Comparison of ENCODE assay signal across 8 cellular contexts in the genomic region with DNA sequence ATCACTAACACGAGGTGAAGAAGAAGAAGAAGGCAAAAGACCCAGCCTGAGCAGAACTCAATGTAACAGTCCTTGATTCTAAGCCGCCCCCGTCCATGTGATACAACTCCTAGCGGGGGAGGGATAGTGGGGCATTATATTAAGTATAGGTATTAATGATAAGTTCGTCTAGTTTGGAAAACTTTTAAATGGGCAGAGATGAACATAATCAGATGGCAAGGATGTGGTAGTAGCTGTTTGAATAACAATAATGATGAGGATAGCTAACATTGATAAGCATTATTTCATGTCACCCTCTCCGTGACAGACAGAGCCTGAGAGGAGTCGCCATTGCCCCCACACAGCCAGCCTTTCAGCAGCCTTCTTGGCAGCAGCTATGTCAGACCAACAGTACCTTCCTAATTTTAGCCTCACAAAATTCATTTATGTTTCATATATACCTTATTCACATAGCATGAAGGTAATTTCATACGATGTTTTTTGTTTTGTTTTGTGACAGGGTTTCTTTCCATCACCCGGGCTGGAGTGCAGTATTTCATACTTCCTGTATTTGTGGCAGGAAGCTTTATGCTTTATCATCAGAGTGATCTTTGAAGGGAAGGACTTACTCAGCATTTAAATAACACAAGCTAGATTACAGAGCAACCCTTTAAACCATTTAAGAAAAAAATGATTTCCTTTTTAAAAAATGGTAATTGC.
DNase-seq lines count a peak whose midpoint lies in the region; ATAC-seq, FAIRE-seq and TF ChIP-seq lines count a peak whose summit lies in the region.

No MANE protein-coding gene starts in this region.

- peak overlapping the region; percentile 94 for H3K27ac Mint-ChIP-seq in activated CD4-positive, alpha-beta T cell treated with anti-CD3 and anti-CD28 coated beads, Interleukin-2, amount 10 ng/mL, durations not matched to agents 24 days and 14 days
- peak overlapping the region; percentile 71 for H3K27ac Mint-ChIP-seq in stimulated activated memory B cell treated with anti-CD40 and anti-IgM and Interleukin-4, amounts not matched to agents 10 μg/mL and 1 μg/mL and 100 μg/mL, for 72 hours

- no peak for TF ChIP-seq POLR2A in A549 (IDR thresholded peaks at IDR 0.05; ENCODE audit: low read length)

- no peak for FAIRE-seq in A549 (lab: Jason Lieb, UNC)

- H3K4me3 Mint-ChIP-seq in activated CD4-positive, alpha-beta T cell treated with anti-CD3 and anti-CD28 coated beads, Interleukin-2, amount 10 ng/mL, durations not matched to agents 24 days and 14 days, result peak overlapping the region; percentile 81
- H3K4me3 Mint-ChIP-seq in stimulated activated memory B cell treated with anti-CD40 and anti-IgM and Interleukin-4, amounts not matched to agents 10 μg/mL and 1 μg/mL and 100 μg/mL, for 72 hours, result peak overlapping the region; percentile 43

- H3K4me1 Mint-ChIP-seq in activated CD4-positive, alpha-beta T cell treated with anti-CD3 and anti-CD28 coated beads, Interleukin-2, amount 10 ng/mL, durations not matched to agents 24 days and 14 days, result peaks cover 67% of the 10 kb centered on the region
- peaks cover 51% of the 10 kb centered on the region for H3K4me1 Mint-ChIP-seq in stimulated activated memory B cell treated with anti-CD40 and anti-IgM and Interleukin-4, amounts not matched to agents 10 μg/mL and 1 μg/mL and 100 μg/mL, for 72 hours

- ATAC-seq in A549 (no peak), HG03469 (IDR thresholded peaks at IDR 0.05; ENCODE audit: unreplicated experiment) (no peak)
- peak; percentile 69 for ATAC-seq in stimulated activated memory B cell treated with anti-CD40 and anti-IgM and Interleukin-4, amounts not matched to agents 10 μg/mL and 1 μg/mL and 100 μg/mL, for 72 hours

- 67% methylated on average over 9 of the region's 9 CpGs for WGBS in A549 (ENCODE audit: missing lambda C conversion rate)

- H3K9me3 ChIP-seq in A549, result no peaks in the 10 kb centered on the region

- H3K4me2 ChIP-seq in A549, result 0 out of 3 replicates have a peak overlapping the region, but pooled peaks have one; percentile 1

- H3K4me1 ChIP-seq in A549, result peaks cover 54% of the 10 kb centered on the region

- TF ChIP-seq RAD21 in A549 (conservative IDR thresholded peaks at IDR 0.05 in 1 of 2, IDR thresholded peaks at IDR 0.05 in 1 of 2), result no peak

- POLR2A ChIA-PET in A549 (lab: Yijun Ruan, JAX), result interaction anchor here (0.5 to 1.6 kb wide), 2 partner anchors 83 to 95 kb away, joined by 3 read pairs; a partner anchor contains a TSS

- H3K27me3 Mint-ChIP-seq in activated CD4-positive, alpha-beta T cell treated with anti-CD3 and anti-CD28 coated beads, Interleukin-2, amount 10 ng/mL, durations not matched to agents 24 days and 14 days, result no peaks in the 10 kb centered on the region
- no peaks in the 10 kb centered on the region for H3K27me3 Mint-ChIP-seq in stimulated activated memory B cell treated with anti-CD40 and anti-IgM and Interleukin-4, amounts not matched to agents 10 μg/mL and 1 μg/mL and 100 μg/mL, for 72 hours

- DNase-seq in A549 (ENCODE audit: low read depth in 1 of 2, low spot score in 1 of 2) (no peak), HT1080 (ENCODE audit: low read depth) (peak; percentile 62), fibroblast of pulmonary artery (ENCODE audit: low read depth) (peak; percentile 52), DMS153 treated with DMSO at 0.1 percent for 48 hours (lab: John Stamatoyannopoulos, UW; ENCODE audit: unreplicated experiment) (no peak), NCI-H2196 treated with DMSO at 0.1 percent for 48 hours (lab: John Stamatoyannopoulos, UW; ENCODE audit: unreplicated experiment) (no peak)
- DNase-seq in activated CD4-positive, alpha-beta T cell treated with anti-CD3 and anti-CD28 coated beads, Interleukin-2, amount 10 ng/mL, durations not matched to agents 24 days and 14 days, result peak; percentile 84

- H3K9me3 Mint-ChIP-seq in activated CD4-positive, alpha-beta T cell treated with anti-CD3 and anti-CD28 coated beads, Interleukin-2, amount 10 ng/mL, durations not matched to agents 24 days and 14 days, result peaks cover 3% of the 10 kb centered on the region
- H3K9me3 Mint-ChIP-seq in stimulated activated memory B cell treated with anti-CD40 and anti-IgM and Interleukin-4, amounts not matched to agents 10 μg/mL and 1 μg/mL and 100 μg/mL, for 72 hours, result no peaks in the 10 kb centered on the region

- no peak overlapping the region for H3K4me3 ChIP-seq in A549
- H3K4me3 ChIP-seq in fibroblast of pulmonary artery (replicated peaks; ENCODE audit: low read depth, low read length), result peak overlapping the region; percentile 4

- CTCF ChIA-PET in A549 (lab: Yijun Ruan, JAX), result interaction anchor here (1.1 to 6.6 kb wide), 7 partner anchors 9 to 99 kb away, joined by 3 to 62 read pairs (median 6); no protein-coding TSS in a partner anchor

- TF ChIP-seq CTCF in A549 (IDR thresholded peaks at IDR 0.05), result no peak
- no peak for TF ChIP-seq CTCF in fibroblast of pulmonary artery (IDR thresholded peaks at IDR 0.05; ENCODE audit: low read length, missing control alignments)

- intact Hi-C loops in activated CD4-positive, alpha-beta T cell treated with anti-CD3 and anti-CD28 coated beads, Interleukin-2, amount 10 ng/mL, durations not matched to agents 24 days and 14 days (cut with micrococcal nuclease), result loop anchor here (2.0 to 10.0 kb wide), 3 partner anchors 94 to 230 kb away; a partner anchor contains a TSS

- peak overlapping the region; percentile 2 to 49; a peak in 2 of 6 replicates for H3K27ac ChIP-seq in A549

- no peak for TF ChIP-seq EP300 in A549 (IDR thresholded peaks at IDR 0.05)

- peaks cover 30% of the 10 kb centered on the region for H3K36me3 Mint-ChIP-seq in activated CD4-positive, alpha-beta T cell treated with anti-CD3 and anti-CD28 coated beads, Interleukin-2, amount 10 ng/mL, durations not matched to agents 24 days and 14 days (ENCODE audit: low read depth)
- H3K36me3 Mint-ChIP-seq in stimulated activated memory B cell treated with anti-CD40 and anti-IgM and Interleukin-4, amounts not matched to agents 10 μg/mL and 1 μg/mL and 100 μg/mL, for 72 hours, result peaks cover 20% of the 10 kb centered on the region

TF ChIP-seq in A549, 52 proteins besides CTCF, POLR2A, EP300 and RAD21:
- no peak for TF ChIP-seq SREBF2 (IDR thresholded peaks at IDR 0.05)
- TF ChIP-seq GATA3 (IDR thresholded peaks at IDR 0.05; ENCODE audit: borderline replicate concordance), result 0 out of 2 replicates have a peak, but pooled peaks have one; percentile 23
- TF ChIP-seq MAFK (IDR thresholded peaks at IDR 0.05; ENCODE audit: partially characterized antibody), result peak; percentile 78

Comparison
In these comparisons a context has a peak if more than half of its experiments do, and no peak if none do; other contexts are left out.
1. DNase-seq: peak in HT1080 (single experiment), activated CD4-positive, alpha-beta T cell treated with anti-CD3 and anti-CD28 coated beads, Interleukin-2, amount 10 ng/mL, durations not matched to agents 24 days and 14 days (single experiment) and fibroblast of pulmonary artery (single experiment); none in A549 (0 of 2), DMS153 treated with DMSO at 0.1 percent for 48 hours (single experiment) and NCI-H2196 treated with DMSO at 0.1 percent for 48 hours (single experiment).